Comparison of ENCODE assay signal across 8 cellular contexts in genomic region chr5:177592010-177592834, GRCh38. TPM values are rescaled to one million over a fixed set of nuclear protein-coding genes. Genes with fewer than 3 reads are reported as not detected.
DNase-seq lines count a peak whose midpoint lies in the region; ATAC-seq and TF ChIP-seq lines count a peak whose summit lies in the region.

Gene TMED9 (plus strand): TSS chr5:177592203. CDS start chr5:177592215, 12 bp downstream.

- no peaks in the 10 kb centered on the region for H4K20me1 ChIP-seq in fibroblast of lung (ENCODE audit: control insufficient read depth, extremely low read depth, insufficient read depth, low read length)

- peaks cover 4% of the 10 kb centered on the region for H3K27me3 Mint-ChIP-seq in activated T-helper 17 cell treated with anti-CD3 and anti-CD28 coated beads, Interleukin-2, amount 50 U/mL, for 72 hours
- peaks cover 8 to 29% (median 12%) of the 10 kb centered on the region in 5 donors for H3K27me3 Mint-ChIP-seq in naive thymus-derived CD4-positive, alpha-beta T cell
- H3K27me3 Mint-ChIP-seq in stimulated activated memory B cell treated with anti-CD40 and anti-IgM and Interleukin-4, amounts not matched to agents 10 μg/mL and 1 μg/mL and 100 μg/mL, for 72 hours = no peaks in the 10 kb centered on the region

- H3K36me3 Mint-ChIP-seq in activated T-helper 17 cell treated with anti-CD3 and anti-CD28 coated beads, Interleukin-2, amount 50 U/mL, for 72 hours (ENCODE audit: low read depth) = peaks cover 50% of the 10 kb centered on the region
- peaks cover 12 to 24% (median 21%) of the 10 kb centered on the region in 5 donors for H3K36me3 Mint-ChIP-seq in naive thymus-derived CD4-positive, alpha-beta T cell
- H3K36me3 Mint-ChIP-seq in stimulated activated memory B cell treated with anti-CD40 and anti-IgM and Interleukin-4, amounts not matched to agents 10 μg/mL and 1 μg/mL and 100 μg/mL, for 72 hours = peaks cover 40% of the 10 kb centered on the region

- POLR2A ChIA-PET in naive thymus-derived CD4-positive, alpha-beta T cell (lab: Charles Lee) = interaction anchor here (0.5 to 1.4 kb wide), 7 partner anchors 8 to 498 kb away, joined by 3 to 7 read pairs (median 4); partner anchors contain the start of genes B4GALT7 and FAM193B

- H2AFZ ChIP-seq in fibroblast of lung (ENCODE audit: low read length) = peak within 1 kb of the TSS; percentile 80

- peak; percentile 96 for ATAC-seq in GM21423 (IDR thresholded peaks at IDR 0.05; ENCODE audit: unreplicated experiment)
- peak; percentile 95 for ATAC-seq in activated T-helper 17 cell treated with anti-CD3 and anti-CD28 coated beads, Interleukin-2, amount 50 U/mL, for 72 hours (replicated peaks)
- ATAC-seq in naive thymus-derived CD4-positive, alpha-beta T cell = peak; percentile 99
- ATAC-seq in stimulated activated memory B cell treated with anti-CD40 and anti-IgM and Interleukin-4, amounts not matched to agents 10 μg/mL and 1 μg/mL and 100 μg/mL, for 72 hours = peak; percentile 98

- WGBS in HUES64 = 2% methylated on average over 68 of the region's 71 CpGs

- peaks cover 20% of the 10 kb centered on the region for H3K79me2 ChIP-seq in fibroblast of lung (ENCODE audit: control insufficient read depth, insufficient read depth, low read length)

- H3K4me3 ChIP-seq in HUES64 (ENCODE audit: low read length) (peak within 1 kb of the TSS; percentile 79), fibroblast of lung (replicated peaks in 1 of 4; ENCODE audit: control extremely low read depth in 1 of 4, insufficient read depth in 1 of 4, low read depth in 3 of 4, low read length in 4 of 4) (peak within 1 kb of the TSS; percentile 86 to 97 (median 94))
- H3K4me3 ChIP-seq in naive thymus-derived CD4-positive, alpha-beta T cell (ENCODE audit: low read length) = peak within 1 kb of the TSS; percentile 95

- peaks cover 38% of the 10 kb centered on the region for H3K36me3 ChIP-seq in HUES64 (ENCODE audit: insufficient read depth, low read length)
- H3K36me3 ChIP-seq in fibroblast of lung (ENCODE audit: control insufficient read depth, insufficient read depth, low read length) = peaks cover 29% of the 10 kb centered on the region
- peaks cover 11 to 42% (median 16%) of the 10 kb centered on the region in 3 experiments for H3K36me3 ChIP-seq in naive thymus-derived CD4-positive, alpha-beta T cell (ENCODE audit: control insufficient read depth in 2 of 3, insufficient read depth in 3 of 3, low read length in 3 of 3)

- H3K9me3 ChIP-seq in HUES64 (ENCODE audit: insufficient read depth, low read depth, low read length) (no peaks in the 10 kb centered on the region), fibroblast of lung (ENCODE audit: control insufficient read depth, insufficient read depth, low read depth, low read length) (no peaks in the 10 kb centered on the region)
- H3K9me3 ChIP-seq in naive thymus-derived CD4-positive, alpha-beta T cell (ENCODE audit: control insufficient read depth in 2 of 3, low read length in 3 of 3) = no peaks in the 10 kb centered on the region

- peak; percentile 76 for DNase-seq in DMS153 (lab: John Stamatoyannopoulos, UW)
- peak; percentile 91 for DNase-seq in RPMI8226
- peak; percentile 67 to 75 for DNase-seq in fibroblast of lung (ENCODE audit: low read depth in 2 of 2)
- peak; percentile 83 to 92 (median 90) for DNase-seq in naive thymus-derived CD4-positive, alpha-beta T cell

- peak within 1 kb of the TSS; percentile 88 for H3K4me2 ChIP-seq in fibroblast of lung (ENCODE audit: extremely low read depth, insufficient read depth, low read length)

- peaks cover 18% of the 10 kb centered on the region for H3K4me1 Mint-ChIP-seq in activated T-helper 17 cell treated with anti-CD3 and anti-CD28 coated beads, Interleukin-2, amount 50 U/mL, for 72 hours
- peaks cover 18 to 35% (median 22%) of the 10 kb centered on the region in 7 donors for H3K4me1 Mint-ChIP-seq in naive thymus-derived CD4-positive, alpha-beta T cell
- H3K4me1 Mint-ChIP-seq in stimulated activated memory B cell treated with anti-CD40 and anti-IgM and Interleukin-4, amounts not matched to agents 10 μg/mL and 1 μg/mL and 100 μg/mL, for 72 hours = peaks cover 18% of the 10 kb centered on the region

- H3K27me3 ChIP-seq in HUES64 (ENCODE audit: insufficient read depth, low read length) (peaks cover 22% of the 10 kb centered on the region; the same call in 1 of the 2 replicates), fibroblast of lung (ENCODE audit: control insufficient read depth, insufficient read depth, low read length) (peaks cover 12% of the 10 kb centered on the region)
- H3K27me3 ChIP-seq in naive thymus-derived CD4-positive, alpha-beta T cell (ENCODE audit: control insufficient read depth in 2 of 2, insufficient read depth in 2 of 2, low read length in 2 of 2) = no peaks in the 10 kb centered on the region

- H3K4me1 ChIP-seq in HUES64 (ENCODE audit: insufficient read depth, low read length) (0 out of 2 replicates have a peak, but pooled peaks cover 4% of the 10 kb centered on the region), fibroblast of lung (ENCODE audit: control insufficient read depth, extremely low read depth, insufficient read depth, low read length) (peaks cover 6% of the 10 kb centered on the region)
- peaks cover 16% of the 10 kb centered on the region in 2 donors for H3K4me1 ChIP-seq in naive thymus-derived CD4-positive, alpha-beta T cell (ENCODE audit: control insufficient read depth in 2 of 2, insufficient read depth in 2 of 2, low read length in 2 of 2)

- intact Hi-C loops in naive thymus-derived CD4-positive, alpha-beta T cell (cut with micrococcal nuclease) = loop anchor here (1.0 to 10.0 kb wide), 8 partner anchors 8 to 947 kb away; partner anchors contain the start of genes B4GALT7 (in 2 of the 2), FAM193B (in 2 of the 2), NHP2 (in 1 of the 2) and RGS14 (in 1 of the 2)

- H3K4me3 Mint-ChIP-seq in activated T-helper 17 cell treated with anti-CD3 and anti-CD28 coated beads, Interleukin-2, amount 50 U/mL, for 72 hours = peak within 1 kb of the TSS; percentile 82
- H3K4me3 Mint-ChIP-seq in naive thymus-derived CD4-positive, alpha-beta T cell = peak within 1 kb of the TSS; percentile 81 to 100 (median 96)
- peak within 1 kb of the TSS; percentile 96 for H3K4me3 Mint-ChIP-seq in stimulated activated memory B cell treated with anti-CD40 and anti-IgM and Interleukin-4, amounts not matched to agents 10 μg/mL and 1 μg/mL and 100 μg/mL, for 72 hours

- CTCF ChIA-PET in naive thymus-derived CD4-positive, alpha-beta T cell (lab: Charles Lee) = interaction anchor here (0.7 to 1.7 kb wide), 3 partner anchors 8 to 569 kb away, joined by 3 to 6 read pairs (median 4); no protein-coding TSS in a partner anchor

- H3K9me3 Mint-ChIP-seq in activated T-helper 17 cell treated with anti-CD3 and anti-CD28 coated beads, Interleukin-2, amount 50 U/mL, for 72 hours = no peaks in the 10 kb centered on the region
- H3K9me3 Mint-ChIP-seq in naive thymus-derived CD4-positive, alpha-beta T cell = peaks cover 0 to 3% (median 0%) of the 10 kb centered on the region in 11 donors
- no peaks in the 10 kb centered on the region for H3K9me3 Mint-ChIP-seq in stimulated activated memory B cell treated with anti-CD40 and anti-IgM and Interleukin-4, amounts not matched to agents 10 μg/mL and 1 μg/mL and 100 μg/mL, for 72 hours

- H3K9ac ChIP-seq in HUES64 (ENCODE audit: low read depth, low read length) (peak within 1 kb of the TSS; percentile 84), fibroblast of lung (ENCODE audit: insufficient read depth, low read length) (peak within 1 kb of the TSS; percentile 94)

- peak within 1 kb of the TSS; percentile 62 for H3K27ac ChIP-seq in HUES64 (ENCODE audit: low read depth, low read length)
- peak within 1 kb of the TSS; percentile 85 for H3K27ac ChIP-seq in fibroblast of lung (ENCODE audit: insufficient read depth, low read length)
- peak within 1 kb of the TSS; percentile 71 for H3K27ac ChIP-seq in naive thymus-derived CD4-positive, alpha-beta T cell (ENCODE audit: low read depth, low read length)

- H3K27ac Mint-ChIP-seq in activated T-helper 17 cell treated with anti-CD3 and anti-CD28 coated beads, Interleukin-2, amount 50 U/mL, for 72 hours = peak within 1 kb of the TSS; percentile 89
- H3K27ac Mint-ChIP-seq in naive thymus-derived CD4-positive, alpha-beta T cell = peak within 1 kb of the TSS; percentile 83 to 99 (median 95)
- H3K27ac Mint-ChIP-seq in stimulated activated memory B cell treated with anti-CD40 and anti-IgM and Interleukin-4, amounts not matched to agents 10 μg/mL and 1 μg/mL and 100 μg/mL, for 72 hours = peak within 1 kb of the TSS; percentile 90

- TF ChIP-seq CTCF in fibroblast of lung (conservative IDR thresholded peaks at IDR 0.05 in 1 of 2, IDR thresholded peaks at IDR 0.05 in 1 of 2; ENCODE audit: low read depth in 1 of 2, low read length in 2 of 2) = no peak

RNA-seq across cellular contexts. Expression of gene TMED9, which starts in this region (rescaled TPM):
- 121 TPM for polyA plus RNA-seq in HUES64 (2013, experiment 1 of 2)
- 120 TPM for polyA plus RNA-seq in HUES64 (2013, experiment 2 of 2)
- 100 to 1,000 TPM in 1 of 2 donors, 10 to 100 TPM in 1; 97.7 to 118 TPM for total RNA-seq in activated T-helper 17 cell treated with anti-CD3 and anti-CD28 coated beads, Interleukin-2, amount 50 U/mL, for 72 hours
- 94.8 and 139 TPM in 2 replicates for total RNA-seq in fibroblast of lung
- polyA plus RNA-seq in fibroblast of lung = 259 and 355 TPM in 2 replicates
- 345 and 434 TPM in 2 replicates for polyA plus RNA-seq in fibroblast of lung (2012)
- polyA minus RNA-seq in fibroblast of lung (ENCODE audit: low replicate concordance) = 259 and 273 TPM in 2 replicates
- total RNA-seq in naive thymus-derived CD4-positive, alpha-beta T cell = 100 to 1,000 TPM in 1 of 5 experiments, 10 to 100 TPM in 4; 50.5 to 144 (median 67.5) TPM
- 100 to 1,000 TPM in 1 of 2 donors, 10 to 100 TPM in 1; 99.7 to 103 TPM for polyA plus RNA-seq in naive thymus-derived CD4-positive, alpha-beta T cell

Comparison
In these comparisons a context has a peak if more than half of its experiments do, and no peak if none do; other contexts are left out.
1. Peak in every context shown above with its lines: DNase-seq, ATAC-seq, H3K4me3 ChIP-seq and H3K27ac ChIP-seq.